In the genomic region with DNA sequence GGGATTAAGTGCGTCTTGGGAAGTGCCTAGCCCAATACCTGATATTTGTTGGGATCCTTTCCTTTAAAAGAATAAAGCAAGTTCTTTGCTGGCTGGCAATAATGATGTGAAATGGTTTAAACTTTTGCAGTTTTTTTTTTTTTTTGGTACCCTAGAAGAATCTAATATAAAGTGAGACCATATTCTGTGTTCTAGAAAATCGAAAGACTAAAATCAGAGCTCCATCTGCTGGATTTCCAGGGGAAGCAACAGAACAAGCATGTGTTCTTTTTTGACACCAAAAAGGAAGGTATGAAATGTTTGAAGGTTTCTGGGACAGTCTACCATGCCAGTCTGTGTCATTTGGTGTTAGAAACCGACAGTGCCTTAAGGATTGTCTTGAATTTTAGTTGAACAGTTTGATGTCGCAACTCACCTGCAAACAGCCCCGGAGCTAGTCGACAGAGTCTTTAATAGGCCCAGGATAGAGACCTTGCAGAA, we compare ENCODE assay signal across 8 cellular contexts. TPM values are rescaled to one million over a fixed set of nuclear protein-coding genes. Genes with fewer than 3 reads are reported as not detected.
DNase-seq lines count a peak whose midpoint lies in the region; ATAC-seq and TF ChIP-seq lines count a peak whose summit lies in the region.

No MANE protein-coding gene starts in this region.

- ATAC-seq in GM21825 (IDR thresholded peaks at IDR 0.05; ENCODE audit: unreplicated experiment), result no peak
- no peak for ATAC-seq in HG03442 (IDR thresholded peaks at IDR 0.05; ENCODE audit: unreplicated experiment)
- no peak for ATAC-seq in activated T-helper 17 cell treated with anti-CD3 and anti-CD28 coated beads, Interleukin-2, amount 50 U/mL, for 72 hours (replicated peaks)

- H3K36me3 Mint-ChIP-seq in activated T-helper 17 cell treated with anti-CD3 and anti-CD28 coated beads, Interleukin-2, amount 50 U/mL, for 72 hours (ENCODE audit: low read depth), result peaks cover 94% of the 10 kb centered on the region

- H3K27ac Mint-ChIP-seq in activated T-helper 17 cell treated with anti-CD3 and anti-CD28 coated beads, Interleukin-2, amount 50 U/mL, for 72 hours, result no peak overlapping the region

- H3K9me3 Mint-ChIP-seq in activated T-helper 17 cell treated with anti-CD3 and anti-CD28 coated beads, Interleukin-2, amount 50 U/mL, for 72 hours, result no peaks in the 10 kb centered on the region

- peaks cover 3% of the 10 kb centered on the region for H3K4me1 Mint-ChIP-seq in activated T-helper 17 cell treated with anti-CD3 and anti-CD28 coated beads, Interleukin-2, amount 50 U/mL, for 72 hours

- H3K9me2 ChIP-seq in DOHH2 (replicated peaks; ENCODE audit: control insufficient read depth, low read length), result no peaks in the 10 kb centered on the region

- H3K36me3 ChIP-seq in DOHH2 (ENCODE audit: control insufficient read depth, low read length), result peaks cover 87% of the 10 kb centered on the region

- H3F3A ChIP-seq in DOHH2 (ENCODE audit: control insufficient read depth, insufficient read depth), result no peaks in the 10 kb centered on the region

- H3K79me2 ChIP-seq in DOHH2 (ENCODE audit: control insufficient read depth, low read length), result peaks cover 39% of the 10 kb centered on the region

- no peak for DNase-seq in astrocyte of the cerebellum (ENCODE audit: low read depth)
- peak; percentile 52 for DNase-seq in myocyte (ENCODE audit: low read depth)
- DNase-seq in globus pallidus (ENCODE audit: low spot score), result no peak

- H3K4me2 ChIP-seq in DOHH2 (ENCODE audit: low read length), result no peak overlapping the region

- H3K27me3 Mint-ChIP-seq in activated T-helper 17 cell treated with anti-CD3 and anti-CD28 coated beads, Interleukin-2, amount 50 U/mL, for 72 hours, result no peaks in the 10 kb centered on the region

- no peaks in the 10 kb centered on the region for H3K27me3 ChIP-seq in DOHH2 (ENCODE audit: control insufficient read depth, low read length)

- peaks cover 5% of the 10 kb centered on the region for H3K4me1 ChIP-seq in DOHH2 (ENCODE audit: control insufficient read depth, low read length)

- H4K20me1 ChIP-seq in DOHH2 (ENCODE audit: control insufficient read depth, insufficient read depth, low read depth, low read length), result no peaks in the 10 kb centered on the region

- H3K27ac ChIP-seq in DOHH2 (ENCODE audit: low read depth, low read length), result no peak overlapping the region

- H3K4me3 ChIP-seq in DOHH2 (ENCODE audit: low read length) (no peak overlapping the region), astrocyte of the cerebellum (ENCODE audit: low read depth, low read length) (no peak overlapping the region)

- H3K4me3 Mint-ChIP-seq in activated T-helper 17 cell treated with anti-CD3 and anti-CD28 coated beads, Interleukin-2, amount 50 U/mL, for 72 hours, result no peak overlapping the region

- in situ Hi-C loops in astrocyte of the cerebellum (cut with HindIII; ENCODE audit: low sequenced_read_pairs), result no loop called here

- no peaks in the 10 kb centered on the region for H3K9me3 ChIP-seq in DOHH2 (ENCODE audit: control insufficient read depth, insufficient read depth, low read length)

- TF ChIP-seq CTCF in DOHH2 (IDR thresholded peaks at IDR 0.05; ENCODE audit: low read depth, low read length, poor library complexity, severe bottlenecking) (peak; percentile 67), LNCAP (IDR thresholded peaks at IDR 0.05) (peak; percentile 61), astrocyte of the cerebellum (IDR thresholded peaks at IDR 0.05; ENCODE audit: low read depth, low read length, missing control alignments) (peak; percentile 70)

RNA-seq across cellular contexts. Expression of a gene that starts 6.4 kb away (rescaled TPM):
- total RNA-seq in myocyte, result 95.8 and 137 TPM in 2 replicates
- 25.9 TPM for polyA plus RNA-seq in myocyte (2012)
- total RNA-seq in activated T-helper 17 cell treated with anti-CD3 and anti-CD28 coated beads, Interleukin-2, amount 50 U/mL, for 72 hours, result 10 to 100 TPM; 41.1 to 60.8 TPM

RNA-seq across cellular contexts. Expression of a gene that starts 13.6 kb away (rescaled TPM):
- 42.2 and 70.1 TPM in 2 replicates for total RNA-seq in myocyte
- 73.2 TPM for polyA plus RNA-seq in myocyte (2012)
- 10 to 100 TPM in 1 of 2 donors, 1 to 10 TPM in 1; 8.6 to 15.5 TPM for total RNA-seq in activated T-helper 17 cell treated with anti-CD3 and anti-CD28 coated beads, Interleukin-2, amount 50 U/mL, for 72 hours

RNA-seq across cellular contexts. Expression of a gene that starts 27.7 kb away (rescaled TPM):
- total RNA-seq in myocyte, result 0.21 and 0.52 TPM in 2 replicates
- 0.35 TPM for polyA plus RNA-seq in myocyte (2012)
- total RNA-seq in activated T-helper 17 cell treated with anti-CD3 and anti-CD28 coated beads, Interleukin-2, amount 50 U/mL, for 72 hours, result under 1 TPM; 0.11 TPM

RNA-seq across cellular contexts. Expression of a gene that starts 29.1 kb away (rescaled TPM):
- total RNA-seq in myocyte, result 43.2 and 50.2 TPM in 2 replicates
- 40.3 TPM for polyA plus RNA-seq in myocyte (2012)
- 100 to 1,000 TPM in 1 of 2 donors, 10 to 100 TPM in 1; 77.5 to 129 TPM for total RNA-seq in activated T-helper 17 cell treated with anti-CD3 and anti-CD28 coated beads, Interleukin-2, amount 50 U/mL, for 72 hours
